In the genomic region with DNA sequence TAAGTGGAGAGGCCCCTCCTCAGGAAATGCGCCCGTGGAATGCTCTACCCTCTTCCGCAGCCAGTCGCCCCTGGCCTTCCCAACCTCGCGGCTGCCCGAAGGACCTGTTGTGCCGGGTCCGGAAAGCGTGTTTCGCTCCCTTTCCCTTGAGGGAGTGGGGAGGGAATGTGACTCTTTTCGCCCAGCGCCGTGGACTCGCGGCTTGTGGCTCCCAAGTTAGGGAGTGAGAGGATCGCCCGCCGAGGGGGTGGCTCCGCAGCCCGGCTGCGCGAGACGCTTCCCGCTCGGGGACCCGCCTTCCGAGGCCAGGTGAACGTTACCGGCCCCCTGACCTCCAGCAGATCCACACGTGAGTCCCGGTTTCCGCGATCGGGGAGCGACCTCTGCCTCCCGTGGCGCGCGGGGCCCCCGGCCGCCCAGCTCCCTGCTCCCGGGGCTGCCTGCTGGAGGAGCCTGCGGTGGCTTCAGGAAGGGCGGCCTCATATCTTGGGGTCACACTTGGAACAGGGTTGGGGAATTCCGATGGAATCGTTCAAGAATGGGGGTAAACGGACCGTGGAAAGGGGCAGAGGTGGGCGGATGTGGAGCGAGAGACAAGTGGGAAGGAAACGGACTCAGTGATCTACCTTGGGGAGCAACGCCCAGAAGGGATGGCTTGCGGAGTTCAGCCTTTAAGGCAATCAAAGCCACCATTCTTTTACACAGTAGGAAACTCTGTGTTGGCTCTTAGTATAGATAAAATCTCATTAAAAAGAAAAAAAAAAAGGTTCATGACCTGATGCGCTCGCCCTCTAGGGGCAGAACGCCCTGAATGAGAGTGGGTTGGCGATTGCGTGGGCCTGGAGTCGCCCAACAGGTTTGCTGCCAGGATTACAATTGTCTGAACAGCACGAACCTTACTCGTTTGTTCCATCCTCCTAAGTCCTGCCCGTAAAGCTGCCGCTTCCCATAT, we compare ENCODE assay signal across 8 cellular contexts. TPM values are rescaled to one million over a fixed set of nuclear protein-coding genes. Genes with fewer than 3 reads are reported as not detected.
DNase-seq lines count a peak whose midpoint lies in the region; ATAC-seq and TF ChIP-seq lines count a peak whose summit lies in the region.

No MANE protein-coding gene starts in this region.

- H4K8ac ChIP-seq in mesendoderm (ENCODE audit: low read depth, low read length) = no peak overlapping the region

- H3K79me2 ChIP-seq in mesendoderm (ENCODE audit: control insufficient read depth, insufficient read depth, low read length) = no peaks in the 10 kb centered on the region

- H3K9ac ChIP-seq in mesendoderm (ENCODE audit: low read length) = peak overlapping the region; percentile 67

- no peak overlapping the region for H2BK15ac ChIP-seq in mesendoderm (replicated peaks; ENCODE audit: low read depth)

- no peak overlapping the region for H3K23ac ChIP-seq in mesendoderm (ENCODE audit: low read length)

- no peak overlapping the region for H2BK5ac ChIP-seq in mesendoderm (ENCODE audit: low read length)

- no CpG with 5 or more reads among the region's 64 CpGs for WGBS in mesendoderm (ENCODE audit: extremely low coverage, insufficient coverage, low lambda C conversion rate)

- H2BK120ac ChIP-seq in mesendoderm (ENCODE audit: low read depth, low read length) = no peak overlapping the region

- H3K79me1 ChIP-seq in mesendoderm (ENCODE audit: low read length) = no peaks in the 10 kb centered on the region

- H3K4me2 ChIP-seq in mesendoderm (ENCODE audit: low read length) = peak overlapping the region; percentile 93

- no peak overlapping the region for H3K18ac ChIP-seq in mesendoderm (ENCODE audit: low read length)

- H2AK5ac ChIP-seq in mesendoderm (ENCODE audit: low read length) = no peak overlapping the region

- no peaks in the 10 kb centered on the region for H3K9me3 ChIP-seq in thoracic aorta

- H3K27me3 ChIP-seq in mesendoderm (ENCODE audit: insufficient read depth, low read length, poor library complexity) (no peaks in the 10 kb centered on the region), thoracic aorta (replicated peaks; ENCODE audit: insufficient read depth) (no peaks in the 10 kb centered on the region)

- H3K4me3 ChIP-seq in mesendoderm (ENCODE audit: low read length) = peak overlapping the region; percentile 59
- H3K4me3 ChIP-seq in thoracic aorta = peak overlapping the region; percentile 93

- peak overlapping the region; percentile 84 for H3K56ac ChIP-seq in mesendoderm (ENCODE audit: low read length)

- H3K4me1 ChIP-seq in mesendoderm (ENCODE audit: control insufficient read depth, low read depth, low read length) (no peaks in the 10 kb centered on the region), thoracic aorta (ENCODE audit: control insufficient read depth in 1 of 2, low read depth in 2 of 2) (peaks cover 2 to 20% of the 10 kb centered on the region in 2 donors)

- no peak overlapping the region for H3K4ac ChIP-seq in mesendoderm (ENCODE audit: low read depth, low read length)

- peak; percentile 28 for ATAC-seq in thoracic aorta (ENCODE audit: insufficient number of reproducible peaks, low FRiP score, low read depth)
- ATAC-seq in GM18511 (IDR thresholded peaks at IDR 0.05; ENCODE audit: unreplicated experiment) = no peak

- peak; percentile 32 for DNase-seq in HCEC 1CT
- peak; percentile 4 for DNase-seq in T follicular helper cell (ENCODE audit: low read depth)
- DNase-seq in ecto neural progenitor cell (ENCODE audit: low spot score) = peak; percentile 61
- peak; percentile 90 for DNase-seq in mesendoderm
- DNase-seq in thoracic aorta (ENCODE audit: low spot score) = no peak
- no peak for DNase-seq in effector CD8-positive, alpha-beta T cell (lab: John Stamatoyannopoulos, UW)

- no peak overlapping the region for H4K5ac ChIP-seq in mesendoderm (ENCODE audit: low read length)

- H3K27ac ChIP-seq in C4-2B (peak overlapping the region; percentile 89), mesendoderm (ENCODE audit: low read depth, low read length) (no peak overlapping the region), thoracic aorta (peak overlapping the region; percentile 71 to 77)

- TF ChIP-seq CTCF in C4-2B (conservative IDR thresholded peaks at IDR 0.05) (peak; percentile 73), thoracic aorta (IDR thresholded peaks at IDR 0.05) (peak; percentile 34)

- H3K36me3 ChIP-seq in mesendoderm (ENCODE audit: control insufficient read depth, insufficient read depth, low read length) (no peaks in the 10 kb centered on the region), thoracic aorta (no peaks in the 10 kb centered on the region)

RNA-seq across cellular contexts. Expression of a gene that starts 0.9 kb away (rescaled TPM):
- 7.8 TPM for polyA plus RNA-seq in mesendoderm (2013, experiment 1 of 2)
- polyA plus RNA-seq in mesendoderm (2013, experiment 2 of 2) = 9.3 TPM
- total RNA-seq in thoracic aorta = 10 to 100 TPM; 37.1 to 73.5 TPM

Comparison
In these comparisons a context has a peak if more than half of its experiments do, and no peak if none do; other contexts are left out.
1. DNase-seq: peak in HCEC 1CT (single experiment), T follicular helper cell (single experiment), ecto neural progenitor cell (single experiment) and mesendoderm (single experiment); none in thoracic aorta (single experiment) and effector CD8-positive, alpha-beta T cell (single experiment).